ENCODE assay signal across 8 cellular contexts in genomic region chr1:207751463-207751789, GRCh38. TPM values are rescaled to one million over a fixed set of nuclear protein-coding genes. Genes with fewer than 3 reads are reported as not detected.
A peak's percentile ranks its signal among the peaks of the same experiment; 100 is the strongest.
DNase-seq lines count a peak whose midpoint lies in the region; ATAC-seq and TF ChIP-seq lines count a peak whose summit lies in the region.
"Not testable (repeated sequence)": the region's sequence is repeated elsewhere in the genome, so short reads cannot be mapped to it uniquely, and the experiment has no call there.

No MANE protein-coding gene starts in this region.

- H3K4me1 Mint-ChIP-seq in activated naive CD4-positive, alpha-beta T cell treated with anti-CD3 and anti-CD28 coated beads, Interleukin-2, amount 50 U/mL, for 24 hours, result peaks cover 68% of the 10 kb centered on the region

- H4K20me1 ChIP-seq in OCI-LY3 (ENCODE audit: insufficient read depth, low read length), result peaks cover 38% of the 10 kb centered on the region

- H3K27ac Mint-ChIP-seq in activated naive CD4-positive, alpha-beta T cell treated with anti-CD3 and anti-CD28 coated beads, Interleukin-2, amount 50 U/mL, for 24 hours, result peak overlapping the region; percentile 96

- H3K9ac ChIP-seq in OCI-LY3 (ENCODE audit: low read length) (peak overlapping the region; percentile 77), endocrine pancreas (ENCODE audit: control insufficient read depth, insufficient read depth, low read length) (peak overlapping the region; percentile 54)
- H3K9ac ChIP-seq in parathyroid adenoma, result not testable (repeated sequence)

- peak overlapping the region; percentile 52 for H3K27ac ChIP-seq in OCI-LY3 (ENCODE audit: low read length)
- H3K27ac ChIP-seq in parathyroid adenoma, result peak overlapping the region; percentile 92
- peak overlapping the region; percentile 88 to 90 for H3K27ac ChIP-seq in uterus

- TF ChIP-seq CTCF in GM12865 (IDR thresholded peaks at IDR 0.05; ENCODE audit: insufficient read depth, low read depth, low read length, missing control alignments); OCI-LY3 (IDR thresholded peaks at IDR 0.05; ENCODE audit: low read depth, low read length); parathyroid adenoma (IDR thresholded peaks at IDR 0.05); uterus (IDR thresholded peaks at IDR 0.05): not testable (repeated sequence)

- intact Hi-C loops in uterus (cut with DNase I; ENCODE audit: low total_unique reads), result not testable (repeated sequence)

- H3K4me2 ChIP-seq in OCI-LY3 (ENCODE audit: low read length) (peak overlapping the region; percentile 89), parathyroid adenoma (ENCODE audit: low read length) (peak overlapping the region; percentile 65)

- not testable (repeated sequence) for H3K36me3 Mint-ChIP-seq in activated naive CD4-positive, alpha-beta T cell treated with anti-CD3 and anti-CD28 coated beads, Interleukin-2, amount 50 U/mL, for 24 hours

- DNase-seq in GM12865 (ENCODE audit: low read depth); uterus: not testable (repeated sequence)
- DNase-seq in left kidney (ENCODE audit: low read depth, low spot score), result peak; percentile 21

- H3K9me3 ChIP-seq in OCI-LY3 (ENCODE audit: insufficient read depth, low read length); endocrine pancreas (ENCODE audit: control insufficient read depth, low read length); parathyroid adenoma (ENCODE audit: control insufficient read depth, low read length); uterus: not testable (repeated sequence)

- H3K9me3 Mint-ChIP-seq in activated naive CD4-positive, alpha-beta T cell treated with anti-CD3 and anti-CD28 coated beads, Interleukin-2, amount 50 U/mL, for 24 hours, result not testable (repeated sequence)

- ATAC-seq in HG02678 (IDR thresholded peaks at IDR 0.05; ENCODE audit: unreplicated experiment), result peak; percentile 0

- not testable (repeated sequence) for H3K27me3 ChIP-seq in OCI-LY3 (ENCODE audit: low read depth, low read length); endocrine pancreas (ENCODE audit: control insufficient read depth, insufficient read depth, low read length); parathyroid adenoma (ENCODE audit: control insufficient read depth, insufficient read depth, low read length); uterus

- not testable (repeated sequence) for H3K27me3 Mint-ChIP-seq in activated naive CD4-positive, alpha-beta T cell treated with anti-CD3 and anti-CD28 coated beads, Interleukin-2, amount 50 U/mL, for 24 hours

- H2AFZ ChIP-seq in OCI-LY3 (ENCODE audit: low read depth, low read length), result peak overlapping the region; percentile 41
- peak overlapping the region; percentile 89 for H2AFZ ChIP-seq in parathyroid adenoma

- H3K36me3 ChIP-seq in OCI-LY3 (replicated peaks; ENCODE audit: low read depth, low read length); endocrine pancreas (ENCODE audit: control insufficient read depth, insufficient read depth, low read length); parathyroid adenoma (ENCODE audit: control insufficient read depth, insufficient read depth, low read length); uterus: not testable (repeated sequence)

- H3K4me1 ChIP-seq in OCI-LY3 (ENCODE audit: low read length), result peaks cover 49% of the 10 kb centered on the region
- H3K4me1 ChIP-seq in endocrine pancreas (ENCODE audit: control insufficient read depth, insufficient read depth, low read length), result peaks cover 13% of the 10 kb centered on the region
- not testable (repeated sequence) for H3K4me1 ChIP-seq in parathyroid adenoma
- peaks cover 0 to 11% of the 10 kb centered on the region in 2 donors for H3K4me1 ChIP-seq in uterus

- peak overlapping the region; percentile 99 for H3K4me3 Mint-ChIP-seq in activated naive CD4-positive, alpha-beta T cell treated with anti-CD3 and anti-CD28 coated beads, Interleukin-2, amount 50 U/mL, for 24 hours

- H3K79me2 ChIP-seq in OCI-LY3 (ENCODE audit: low read length) (peaks cover 53% of the 10 kb centered on the region), parathyroid adenoma (peaks cover 18% of the 10 kb centered on the region)

- H3K4me3 ChIP-seq in GM12865 (ENCODE audit: low read depth, low read length) (peak overlapping the region; percentile 82), OCI-LY3 (ENCODE audit: low read length) (peak overlapping the region; percentile 80), endocrine pancreas (ENCODE audit: control insufficient read depth, insufficient read depth, low read length) (peak overlapping the region; percentile 66), parathyroid adenoma (ENCODE audit: low read depth, low read length) (peak overlapping the region; percentile 95), uterus (peak overlapping the region; percentile 77 to 98)

- not testable (repeated sequence) for TF ChIP-seq POLR2A in uterus (IDR thresholded peaks at IDR 0.05)

RNA-seq across cellular contexts. Expression of gene CD46, which starts 0.4 kb away (rescaled TPM):
- 100 to 1,000 TPM; 118 to 195 (median 174) TPM for total RNA-seq in uterus
